Comparison of ENCODE assay signal across 7 cellular contexts in the genomic region with DNA sequence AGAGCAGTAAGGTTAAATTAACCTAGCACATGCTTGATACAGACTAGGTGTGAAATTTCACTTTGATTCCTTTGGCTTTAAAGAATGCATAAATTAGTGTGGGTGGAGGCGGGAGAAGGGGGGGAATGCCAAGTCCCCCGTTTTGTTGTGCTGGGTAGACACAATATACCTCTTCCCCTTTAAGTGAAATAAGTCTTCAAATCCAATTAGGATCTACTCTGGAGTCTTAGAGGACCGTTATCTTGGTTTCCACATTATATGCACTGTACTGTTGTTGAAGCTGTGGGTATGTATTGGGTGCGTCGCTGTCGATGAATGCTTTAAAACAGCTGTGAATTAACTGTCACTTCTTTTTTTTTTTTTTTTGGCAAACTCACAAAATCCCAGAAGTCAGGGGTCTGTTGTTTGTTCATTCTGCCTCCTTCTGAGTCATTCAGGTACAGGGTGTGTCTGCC. TPM values are rescaled to one million over a fixed set of nuclear protein-coding genes. Genes with fewer than 3 reads are reported as not detected.
DNase-seq lines count a peak whose midpoint lies in the region; ATAC-seq and TF ChIP-seq lines count a peak whose summit lies in the region.

No MANE protein-coding gene starts in this region.

- H3K36me3 ChIP-seq in H7 (replicated peaks; ENCODE audit: control insufficient read depth, insufficient read depth, low read length) = no peaks in the 10 kb centered on the region

- ATAC-seq in GM18519 (IDR thresholded peaks at IDR 0.05; ENCODE audit: low FRiP score, unreplicated experiment) = no peak

- no peak for TF ChIP-seq CTCF in WI38 (IDR thresholded peaks at IDR 0.05; ENCODE audit: low read depth, low read length)

- peak overlapping the region; percentile 58 for H3K4me3 ChIP-seq in H7 (ENCODE audit: insufficient read depth, low read depth, low read length)
- H3K4me3 ChIP-seq in WI38 (ENCODE audit: low read depth, low read length) = peak overlapping the region; percentile 71

- H3K27me3 ChIP-seq in H7 (ENCODE audit: control insufficient read depth, insufficient read depth, low read length) = peaks cover 34% of the 10 kb centered on the region

- DNase-seq in H7 = no peak
- DNase-seq in glomerular visceral epithelial cell (ENCODE audit: extremely low spot score) = peak; percentile 9
- peak; percentile 46 for DNase-seq in stimulated activated CD8-positive, alpha-beta memory T cell treated with anti-CD3 and anti-CD28 coated beads, Interleukin-4, amount 100 ng/mL, for 48 hours
- no peak for DNase-seq in foreskin melanocyte
- DNase-seq in D341Med (ENCODE audit: low spot score) = no peak

RNA-seq across cellular contexts. Expression of gene S1PR1, which starts 1.6 kb away (rescaled TPM):
- 0.62 and 2.4 TPM in 2 replicates for total RNA-seq in H7 (2014; rRNA removed; shearing (Covaris generic))

Comparison
In these comparisons a context has a peak if more than half of its experiments do, and no peak if none do; other contexts are left out.
1. DNase-seq: peak in glomerular visceral epithelial cell (single experiment) and stimulated activated CD8-positive, alpha-beta memory T cell treated with anti-CD3 and anti-CD28 coated beads, Interleukin-4, amount 100 ng/mL, for 48 hours (single experiment); none in H7 (single experiment), foreskin melanocyte (single experiment) and D341Med (single experiment).